Comparison of ENCODE assay signal across 8 cellular contexts in the genomic region with DNA sequence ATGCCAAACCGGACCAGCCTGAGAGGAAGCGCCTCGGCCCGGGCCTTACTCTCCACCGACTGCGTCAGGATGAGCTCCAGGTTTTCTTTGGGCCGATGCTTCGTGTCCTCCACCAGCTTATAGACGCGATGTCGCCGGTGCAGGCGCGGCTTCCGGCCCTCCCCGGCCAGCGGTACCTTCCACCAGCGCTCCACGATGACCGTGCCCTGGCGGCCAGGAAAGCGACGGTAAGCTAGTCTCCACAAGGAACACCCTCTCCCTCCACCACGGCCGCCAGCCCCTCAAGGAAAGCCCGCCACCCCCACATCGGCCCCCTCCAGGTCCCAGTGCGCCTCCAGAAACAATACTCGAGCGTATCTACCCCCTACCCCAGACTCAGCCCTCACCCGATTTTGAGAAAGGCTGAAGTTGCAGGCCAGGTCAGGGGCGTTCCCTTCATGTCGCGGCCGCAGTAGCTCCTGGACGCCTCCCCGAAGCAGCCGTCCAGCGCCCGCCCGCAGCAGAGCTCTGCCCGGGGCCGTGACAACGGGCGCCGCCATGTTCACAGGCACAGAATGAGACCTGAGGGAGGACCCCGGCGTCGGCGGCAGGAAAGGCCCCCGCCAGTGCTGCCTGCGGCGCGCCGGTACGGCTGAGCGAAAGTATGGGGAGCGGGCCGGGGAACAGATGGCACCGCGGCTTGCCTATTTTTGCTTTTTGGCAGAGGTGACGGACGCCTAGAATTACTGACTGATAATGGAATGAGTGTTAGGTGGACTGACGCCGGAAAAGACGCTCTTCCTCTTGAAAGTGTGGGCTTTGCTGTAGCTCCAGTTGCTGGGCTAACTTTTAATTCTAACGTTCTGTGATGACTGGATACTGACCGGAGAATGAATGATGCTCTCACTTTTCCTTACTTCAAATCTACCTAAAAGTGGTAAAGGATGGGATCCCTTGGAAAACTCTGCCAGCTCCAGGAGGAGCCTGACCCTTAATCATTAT. TPM values are rescaled to one million over a fixed set of nuclear protein-coding genes. Genes with fewer than 3 reads are reported as not detected.
DNase-seq lines count a peak whose midpoint lies in the region; ATAC-seq and FAIRE-seq lines count a peak whose summit lies in the region.

Gene MRPL9 (minus strand): TSS at position 556 of the 981 bp plus-strand sequence. CDS start 17 bp downstream, at position 539.

- peak within 1 kb of the TSS; percentile 91 for H3K4me3 Mint-ChIP-seq in dendritic cell treated with granulocyte-macrophage colony-stimulating factor and Interleukin-4, amounts not matched to agents 40 ng/mL and 50 ng/mL, for 4 days

- no peaks in the 10 kb centered on the region for H3K9me3 Mint-ChIP-seq in dendritic cell treated with granulocyte-macrophage colony-stimulating factor and Interleukin-4, amounts not matched to agents 40 ng/mL and 50 ng/mL, for 4 days

- no peaks in the 10 kb centered on the region for H3K27me3 Mint-ChIP-seq in dendritic cell treated with granulocyte-macrophage colony-stimulating factor and Interleukin-4, amounts not matched to agents 40 ng/mL and 50 ng/mL, for 4 days

- H3K36me3 Mint-ChIP-seq in dendritic cell treated with granulocyte-macrophage colony-stimulating factor and Interleukin-4, amounts not matched to agents 40 ng/mL and 50 ng/mL, for 4 days (ENCODE audit: low read depth) = peaks cover 74% of the 10 kb centered on the region

- peaks cover 50% of the 10 kb centered on the region for H3K4me1 Mint-ChIP-seq in dendritic cell treated with granulocyte-macrophage colony-stimulating factor and Interleukin-4, amounts not matched to agents 40 ng/mL and 50 ng/mL, for 4 days (ENCODE audit: low read depth)

- DNase-seq in Ammon's horn (ENCODE audit: low spot score) (peak; percentile 84), GM19239 (ENCODE audit: insufficient read length, low spot score) (peak; percentile 94), NCI-H748 (lab: John Stamatoyannopoulos, UW; ENCODE audit: unreplicated experiment) (peak; percentile 83), left lobe of liver (ENCODE audit: low spot score) (peak; percentile 87)
- peak; percentile 74 to 80 for DNase-seq in activated CD4-positive, alpha-beta T cell treated with anti-CD3 and anti-CD28 coated beads, Interleukin-2, amount 50 U/mL, for 24 hours (ENCODE audit: low read depth in 1 of 2, low spot score in 1 of 2)
- DNase-seq in stimulated activated CD4-positive, alpha-beta T cell treated with anti-CD3 and anti-CD28 coated beads, Interleukin-2, amount 100 ng/mL, for 24 hours = peak; percentile 88 to 90

- intact Hi-C loops in dendritic cell treated with granulocyte-macrophage colony-stimulating factor and Interleukin-4, amounts not matched to agents 40 ng/mL and 50 ng/mL, for 4 days (cut with micrococcal nuclease) = loop anchor here (2.0 to 10.0 kb wide), 2 partner anchors 28 to 72 kb away; partner anchors contain the start of genes C2CD4D, RORC and TDRKH

- FAIRE-seq in GM19239 (lab: Jason Lieb, UNC) = peak; percentile 91

- ATAC-seq in HG03469 (IDR thresholded peaks at IDR 0.05; ENCODE audit: unreplicated experiment) = peak; percentile 78
- ATAC-seq in left lobe of liver = peak; percentile 98

- peak within 1 kb of the TSS; percentile 94 for H3K27ac Mint-ChIP-seq in dendritic cell treated with granulocyte-macrophage colony-stimulating factor and Interleukin-4, amounts not matched to agents 40 ng/mL and 50 ng/mL, for 4 days

RNA-seq across cellular contexts. Expression of gene MRPL9, which starts in this region (rescaled TPM):
- total RNA-seq in left lobe of liver = 26.3 TPM

Comparison
In these comparisons a context has a peak if more than half of its experiments do, and no peak if none do; other contexts are left out.
1. Peak in every context shown above with its lines: DNase-seq and ATAC-seq.